Comparison of ENCODE assay signal across 33 cellular contexts in the genomic region with DNA sequence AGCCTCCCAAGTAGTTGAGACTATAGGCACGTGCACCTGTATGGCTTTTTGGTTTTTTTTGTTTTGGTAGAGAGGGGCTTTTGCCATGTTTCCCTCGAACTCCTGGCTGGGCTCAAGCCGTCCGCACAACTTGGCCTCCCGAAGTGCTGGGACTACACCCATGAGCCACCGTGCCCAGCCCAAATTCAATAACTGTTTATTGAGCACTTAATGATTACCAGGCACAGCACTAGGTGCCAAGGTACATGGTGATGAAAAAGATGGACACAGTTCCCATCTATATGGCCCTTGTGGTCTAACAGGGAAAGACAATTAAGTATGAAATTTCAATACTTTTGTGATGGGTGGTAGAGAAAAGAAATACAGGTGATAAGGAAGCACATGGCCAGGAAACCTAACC.
"Had no signal": no experiment of that assay in that cellular context is flagged by ENCODE, and none has a peak within 500 bp of the region (broad histone marks: within the 10 kb centered on the region; RNA-seq: fewer than 3 reads in every experiment).

No MANE protein-coding gene starts in this region.

- DNase-seq: activated B cell treated with CpG ODN at 0.5 μM for 24 hours; activated CD4-positive, alpha-beta T cell treated with anti-CD3 and anti-CD28 coated beads for 48 hours; activated CD4-positive, alpha-beta T cell treated with anti-CD3 and anti-CD28 coated beads, Interleukin-2, amount 50 U/mL, for 1 hour; activated CD4-positive, alpha-beta T cell treated with anti-CD3 and anti-CD28 coated beads, Interleukin-2, amount 50 U/mL, for 48 hours; activated CD8-positive, alpha-beta memory T cell treated with anti-CD3 and anti-CD28 coated beads for 24 hours; activated CD8-positive, alpha-beta T cell treated with anti-CD3 and anti-CD28 coated beads for 36 hours; activated effector memory CD4-positive, alpha-beta T cell treated with Interleukin-2 at 50 U/mL for 16 hours; activated gamma-delta T cell treated with Interleukin-2 at 50 U/mL for 16 hours; activated naive CD4-positive, alpha-beta T cell treated with anti-CD3 and anti-CD28 coated beads for 36 hours; activated naive CD8-positive, alpha-beta T cell treated with anti-CD3 and anti-CD28 coated beads for 36 hours; activated naive CD8-positive, alpha-beta T cell treated with anti-CD3 and anti-CD28 coated beads, Interleukin-2, amount 50 U/mL, for 24 hours; activated T-cell treated with anti-CD3 and anti-CD28 coated beads, Interleukin-2, amount 50 U/mL, for 4 hours; adrenal gland; amygdala; aorta; body of pancreas; cortex of kidney; dermis blood vessel endothelial cell; effector CD4-positive, alpha-beta T cell; effector memory CD8-positive, alpha-beta T cell; esophagus squamous epithelium; foreskin melanocyte; heart right ventricle; T-helper 1 cell; T-helper 17 cell; T1000; WERI-Rb-1 had no signal

- H3K27ac ChIP-seq: adrenal gland, body of pancreas, breast epithelium, cardiac muscle cell, epithelial cell of prostate, esophagus squamous epithelium, gastroesophageal sphincter, heart right ventricle, WERI-Rb-1 had no signal

- H3K27me3 ChIP-seq: adrenal gland, body of pancreas, breast epithelium, cardiac muscle cell, gastroesophageal sphincter had no signal

- ATAC-seq: activated CD4-positive, CD25-positive, alpha-beta regulatory T cell treated with anti-CD3 and anti-CD28 coated beads, Interleukin-2, amount 50 U/mL, for 24 hours; activated CD8-positive, alpha-beta T cell treated with anti-CD3 and anti-CD28 coated beads for 36 hours; activated naive CD8-positive, alpha-beta T cell treated with anti-CD3 and anti-CD28 coated beads, Interleukin-2, amount 50 U/mL, for 24 hours; activated T-cell treated with anti-CD3 and anti-CD28 coated beads, Interleukin-2, amount 50 U/mL, for 4 hours; activated T-helper 17 cell treated with anti-CD3 and anti-CD28 coated beads, Interleukin-2, amount 50 U/mL, for 72 hours; body of pancreas; effector memory CD8-positive, alpha-beta T cell; gastroesophageal sphincter; heart right ventricle; T-helper 17 cell had no signal

- H3K36me3 ChIP-seq: adrenal gland, breast epithelium, cardiac muscle cell, esophagus squamous epithelium, gastroesophageal sphincter, heart right ventricle, WERI-Rb-1 had no signal

- H3K4me1 ChIP-seq: adrenal gland, body of pancreas, breast epithelium, esophagus squamous epithelium, gastroesophageal sphincter, heart right ventricle had no signal

- H3K9me3 ChIP-seq: adrenal gland, body of pancreas, breast epithelium, esophagus squamous epithelium, gastroesophageal sphincter, heart right ventricle had no signal

- H3K4me3 ChIP-seq: adrenal gland, body of pancreas, breast epithelium, cardiac muscle cell, esophagus squamous epithelium, gastroesophageal sphincter, heart right ventricle had no signal
